Comparison of ENCODE assay signal across 19 cellular contexts in the genomic region with DNA sequence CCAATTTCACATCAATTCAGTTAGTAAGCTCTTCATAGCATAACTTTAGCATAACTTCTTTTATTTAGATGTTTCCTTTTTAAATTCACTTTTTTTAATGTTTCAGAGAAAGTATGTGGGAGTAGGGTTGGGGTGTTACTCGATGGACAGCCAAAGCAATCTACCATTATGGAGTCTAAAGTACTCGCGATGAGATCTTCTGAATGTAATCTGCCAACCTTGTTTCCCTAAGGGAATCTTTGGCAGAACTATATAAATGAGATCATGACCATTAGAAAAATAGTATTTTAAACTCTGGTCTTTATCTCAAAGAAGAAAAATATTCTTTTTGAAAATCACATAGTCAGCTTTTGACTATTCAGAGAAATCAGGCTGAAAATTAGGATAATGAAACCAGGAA.
"Had no signal": no experiment of that assay in that cellular context is flagged by ENCODE, and none has a peak within 500 bp of the region (broad histone marks: within the 10 kb centered on the region; RNA-seq: fewer than 3 reads in every experiment).

No MANE protein-coding gene starts in this region.

- H3K9me3 ChIP-seq: colonic mucosa, prostate gland, sigmoid colon, spleen, suprapubic skin, transverse colon, upper lobe of right lung, uterus had no signal

- H3K4me1 ChIP-seq: colonic mucosa, prostate gland, sigmoid colon, spleen, suprapubic skin, transverse colon, upper lobe of right lung, uterus had no signal

- H3K27me3 ChIP-seq: colonic mucosa, sigmoid colon, spleen, suprapubic skin, transverse colon, upper lobe of right lung, uterus had no signal

- H3K4me3 ChIP-seq: colonic mucosa, prostate gland, sigmoid colon, skin epidermis, spleen, suprapubic skin, transverse colon, upper lobe of right lung, uterus had no signal

- ATAC-seq: naive thymus-derived CD4-positive, alpha-beta T cell; stimulated activated naive CD8-positive, alpha-beta T cell treated with anti-CD3 and anti-CD28 coated beads, Interleukin-15, Interleukin-2, amounts not matched to agents 100 U/mL and 50 U/mL, for 24 hours had no signal

- H3K36me3 ChIP-seq: colonic mucosa, prostate gland, sigmoid colon, spleen, suprapubic skin, transverse colon, upper lobe of right lung, uterus had no signal

- H3K27ac ChIP-seq: colonic mucosa, prostate gland, sigmoid colon, skin epidermis, spleen, suprapubic skin, transverse colon, upper lobe of right lung, uterus had no signal

- DNase-seq: colonic mucosa; effector CD8-positive, alpha-beta T cell; erythroblast; foreskin melanocyte; mesendoderm; midbrain; naive thymus-derived CD4-positive, alpha-beta T cell; nephron progenitor cell; nucleus accumbens; sigmoid colon; spleen; stimulated activated CD4-positive, alpha-beta T cell treated with anti-CD3 and anti-CD28 coated beads, Interleukin-4, amount 100 ng/mL, for 4 hours; stimulated activated naive CD8-positive, alpha-beta T cell treated with anti-CD3 and anti-CD28 coated beads, Interleukin-15, Interleukin-2, amounts not matched to agents 100 U/mL and 50 U/mL, for 24 hours; transverse colon; upper lobe of right lung; uterus had no signal
